In the genomic region with DNA sequence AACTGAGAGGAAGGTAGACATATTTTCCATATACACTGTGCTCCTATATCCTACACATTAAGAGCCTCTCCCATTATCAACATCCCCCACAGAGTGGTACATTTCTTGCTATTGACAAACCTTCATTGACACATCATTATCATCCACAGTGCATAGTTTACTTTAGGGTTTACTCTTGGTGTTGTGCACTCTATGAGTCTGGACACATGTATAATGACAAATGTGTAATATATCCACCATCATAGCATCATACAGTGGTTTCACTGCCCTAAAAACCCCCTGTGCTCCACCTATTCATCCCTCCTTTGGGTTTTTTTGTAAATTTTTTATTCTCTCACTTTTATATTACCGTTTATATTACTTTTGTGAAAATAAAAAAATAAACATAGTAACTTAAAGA, we compare ENCODE assay signal across 15 cellular contexts.
DNase-seq lines count a peak whose midpoint lies in the region; ATAC-seq lines count a peak whose summit lies in the region.
"Had no signal": no experiment of that assay in that cellular context is flagged by ENCODE, and none has a peak within 500 bp of the region (broad histone marks: within the 10 kb centered on the region; RNA-seq: fewer than 3 reads in every experiment).

No MANE protein-coding gene starts in this region.

- peak; percentile 11 for DNase-seq in DMS153 treated with DMSO at 0.1 percent for 48 hours (lab: John Stamatoyannopoulos, UW; ENCODE audit: unreplicated experiment)
- peak; percentile 92 for DNase-seq in NCI-H146 (lab: John Stamatoyannopoulos, UW)
- DNase-seq in NCI-H2029 treated with DMSO at 0.1 percent for 48 hours (lab: John Stamatoyannopoulos, UW): no peak
- no peak for DNase-seq in amniotic stem cell (lab: John Stamatoyannopoulos, UW)
- no peak for DNase-seq in NCI-H2196 treated with DMSO at 0.1 percent for 48 hours (lab: John Stamatoyannopoulos, UW; ENCODE audit: unreplicated experiment)
- no peak for DNase-seq in activated CD4-positive, alpha-beta T cell treated with anti-CD3 and anti-CD28 coated beads, Interleukin-2, amount 50 U/mL, for 48 hours
- DNase-seq: activated effector memory CD4-positive, alpha-beta T cell treated with anti-CD3 and anti-CD28 coated beads, Interleukin-2, amount 50 U/mL, for 16 hours; CD4-positive, alpha-beta memory T cell; left cardiac atrium; right lobe of liver; stimulated activated CD4-positive, alpha-beta T cell treated with anti-CD3 and anti-CD28 coated beads, Interleukin-1b, Interleukin-23, amount 100 ng/mL, for 48 hours; T-helper 1 cell; testis had no signal

- peak; percentile 26 for ATAC-seq in GM18870 (IDR thresholded peaks at IDR 0.05; ENCODE audit: unreplicated experiment)
- ATAC-seq in HG02885 (IDR thresholded peaks at IDR 0.05; ENCODE audit: poor library complexity, unreplicated experiment): peak; percentile 22
- ATAC-seq: left cardiac atrium had no signal

Comparison
In these comparisons a context has a peak if more than half of its experiments do, and no peak if none do; other contexts are left out.
1. DNase-seq: peak in DMS153 treated with DMSO at 0.1 percent for 48 hours (single experiment) and NCI-H146 (single experiment); none in NCI-H2029 treated with DMSO at 0.1 percent for 48 hours (single experiment), amniotic stem cell (single experiment), NCI-H2196 treated with DMSO at 0.1 percent for 48 hours (single experiment) and activated CD4-positive, alpha-beta T cell treated with anti-CD3 and anti-CD28 coated beads, Interleukin-2, amount 50 U/mL, for 48 hours (0 of 2).